Comparison of ENCODE assay signal across 19 cellular contexts in the genomic region with DNA sequence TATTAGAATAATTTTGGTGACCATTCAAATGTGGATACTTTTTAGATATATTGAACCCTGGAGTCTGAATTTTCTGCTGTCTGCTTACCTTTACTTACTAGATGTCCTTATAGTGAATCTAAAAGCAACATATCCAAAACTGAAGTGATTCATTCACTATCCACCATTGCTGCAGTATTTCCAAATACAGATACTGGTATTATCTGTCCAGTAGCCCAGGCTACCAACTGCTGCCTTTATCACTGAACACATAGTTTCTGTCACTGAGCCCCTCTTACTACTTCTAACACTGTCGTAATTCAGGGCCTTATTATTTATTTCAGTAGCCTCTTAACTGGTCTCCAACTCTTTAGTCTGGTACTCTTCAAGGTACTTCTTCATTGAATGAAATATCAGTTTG. TPM values are rescaled to one million over a fixed set of nuclear protein-coding genes. Genes with fewer than 3 reads are reported as not detected.
DNase-seq lines count a peak whose midpoint lies in the region; ATAC-seq and TF ChIP-seq lines count a peak whose summit lies in the region.
"Had no signal": no experiment of that assay in that cellular context is flagged by ENCODE, and none has a peak within 500 bp of the region (broad histone marks: within the 10 kb centered on the region; RNA-seq: fewer than 3 reads in every experiment).

No MANE protein-coding gene starts in this region.

- H3K9me2 ChIP-seq in HCT116 (ENCODE audit: insufficient read depth): no peaks in the 10 kb centered on the region

- no peaks in the 10 kb centered on the region for H4K20me1 ChIP-seq in HCT116 (ENCODE audit: insufficient read depth)
- peaks cover 82% of the 10 kb centered on the region for H4K20me1 ChIP-seq in neural progenitor cell (ENCODE audit: low read depth)

- no peaks in the 10 kb centered on the region for H3K36me3 Mint-ChIP-seq in activated CD8-positive, alpha-beta T cell treated with anti-CD3 and anti-CD28 coated beads for 36 hours (ENCODE audit: low read depth)
- H3K36me3 Mint-ChIP-seq in activated CD8-positive, alpha-beta T cell treated with anti-CD3 and anti-CD28 coated beads, Interleukin-2, amount 10 ng/mL, durations not matched to agents 7 days and 5 days (ENCODE audit: low read depth): peaks cover 4% of the 10 kb centered on the region
- H3K36me3 Mint-ChIP-seq in naive thymus-derived CD4-positive, alpha-beta T cell: peaks cover 0 to 11% (median 0%) of the 10 kb centered on the region in 5 donors
- H3K36me3 Mint-ChIP-seq in neural progenitor cell: no peaks in the 10 kb centered on the region

- POLR2A ChIA-PET in activated CD8-positive, alpha-beta T cell treated with anti-CD3 and anti-CD28 coated beads for 36 hours (lab: Charles Lee): no interaction called here
- POLR2A ChIA-PET in activated CD8-positive, alpha-beta T cell treated with anti-CD3 and anti-CD28 coated beads, Interleukin-2, amount 10 ng/mL, durations not matched to agents 7 days and 5 days (lab: Charles Lee): no interaction called here
- POLR2A ChIA-PET in HCT116 (lab: Charles Lee): interaction anchor here (0.7 to 1.2 kb wide), 2 partner anchors 11 to 721 kb away, joined by 3 read pairs; no protein-coding TSS in a partner anchor
- POLR2A ChIA-PET in naive thymus-derived CD4-positive, alpha-beta T cell (lab: Charles Lee): no interaction called here

- H3K79me2 ChIP-seq in HCT116 (ENCODE audit: insufficient read depth, low read length) (peaks cover 96% of the 10 kb centered on the region), neural progenitor cell (ENCODE audit: low read depth) (peaks cover 92% of the 10 kb centered on the region)

- no peak for ATAC-seq in activated CD8-positive, alpha-beta T cell treated with anti-CD3 and anti-CD28 coated beads for 36 hours
- no peak for ATAC-seq in activated CD8-positive, alpha-beta T cell treated with anti-CD3 and anti-CD28 coated beads, Interleukin-2, amount 10 ng/mL, durations not matched to agents 7 days and 5 days
- peak; percentile 24 for ATAC-seq in HCT116
- no peak for ATAC-seq in naive thymus-derived CD4-positive, alpha-beta T cell
- ATAC-seq: gastroesophageal sphincter had no signal

- TF ChIP-seq POLR2A in HCT116 (IDR thresholded peaks at IDR 0.05; ENCODE audit: borderline replicate concordance, extremely low read depth, insufficient read depth, insufficient read length): no peak
- TF ChIP-seq POLR2A in adrenal gland (IDR thresholded peaks at IDR 0.05): no peak

- H3K27me3 Mint-ChIP-seq in activated CD8-positive, alpha-beta T cell treated with anti-CD3 and anti-CD28 coated beads for 36 hours: no peaks in the 10 kb centered on the region
- no peaks in the 10 kb centered on the region for H3K27me3 Mint-ChIP-seq in activated CD8-positive, alpha-beta T cell treated with anti-CD3 and anti-CD28 coated beads, Interleukin-2, amount 10 ng/mL, durations not matched to agents 7 days and 5 days (ENCODE audit: low read depth)
- H3K27me3 Mint-ChIP-seq in naive thymus-derived CD4-positive, alpha-beta T cell: no peaks in the 10 kb centered on the region
- no peaks in the 10 kb centered on the region for H3K27me3 Mint-ChIP-seq in neural progenitor cell (ENCODE audit: insufficient read depth, low read depth)
- H3K27me3 Mint-ChIP-seq: brain had no signal

- H3K9ac ChIP-seq in HCT116 (ENCODE audit: low read length): peak overlapping the region; percentile 40
- no peak overlapping the region for H3K9ac ChIP-seq in neural progenitor cell

- H3K9me3 ChIP-seq in HCT116 (ENCODE audit: control insufficient read depth in 1 of 2, insufficient read depth in 1 of 2, low read depth in 1 of 2, low read length in 2 of 2): no peaks in the 10 kb centered on the region
- no peaks in the 10 kb centered on the region for H3K9me3 ChIP-seq in adrenal gland (replicated peaks in 1 of 3)
- no peaks in the 10 kb centered on the region for H3K9me3 ChIP-seq in naive thymus-derived CD4-positive, alpha-beta T cell (ENCODE audit: control insufficient read depth in 2 of 3, low read length in 3 of 3)
- H3K9me3 ChIP-seq in neural progenitor cell (ENCODE audit: low read depth): no peaks in the 10 kb centered on the region
- H3K9me3 ChIP-seq: gastroesophageal sphincter, tibial nerve had no signal

- H3K4me3 ChIP-seq in HCT116 (replicated peaks in 1 of 2; ENCODE audit: low read depth in 1 of 2, low read length in 2 of 2): peak overlapping the region in 1 of 2 experiments; percentile 25; a peak in 2 of 4 replicates
- no peak overlapping the region for H3K4me3 ChIP-seq in adrenal gland
- H3K4me3 ChIP-seq in naive thymus-derived CD4-positive, alpha-beta T cell (ENCODE audit: low read length): no peak overlapping the region
- no peak overlapping the region for H3K4me3 ChIP-seq in neural progenitor cell
- H3K4me3 ChIP-seq: gastroesophageal sphincter, tibial nerve had no signal

- TSS peak; percentile 88 for BruUV-seq in HCT116 (replicated peaks; lab: Mats Ljungman, UMichigan)

- H3F3A ChIP-seq in neural progenitor cell (ENCODE audit: low read depth): peaks cover 4% of the 10 kb centered on the region

- no peak for DNase-seq in activated CD8-positive, alpha-beta T cell treated with anti-CD3 and anti-CD28 coated beads for 36 hours
- DNase-seq in activated CD8-positive, alpha-beta T cell treated with anti-CD3 and anti-CD28 coated beads, Interleukin-2, amount 10 ng/mL, durations not matched to agents 7 days and 5 days: no peak
- DNase-seq in HCT116 (ENCODE audit: low read depth, low spot score): no peak
- DNase-seq in adrenal gland: no peak
- no peak for DNase-seq in naive thymus-derived CD4-positive, alpha-beta T cell
- no peak for DNase-seq in NCI-H345 treated with DMSO at 0.1 percent for 48 hours (lab: John Stamatoyannopoulos, UW; ENCODE audit: unreplicated experiment)
- DNase-seq in neural progenitor cell (ENCODE audit: low spot score): no peak
- no peak for DNase-seq in cerebellar nuclear complex (lab: John Stamatoyannopoulos, UW)
- DNase-seq: activated effector memory CD4-positive, alpha-beta T cell treated with Interleukin-2 at 50 U/mL for 16 hours; midbrain; NCI-H1436 treated with DMSO at 0.1 percent for 48 hours; NCI-H345; NK-92 treated with Interleukin-12 subunit alpha and Interleukin-12 subunit beta, amount 100 ng/mL, for 24 hours; retina; WERI-Rb-1 had no signal

- H3K36me3 ChIP-seq in HCT116 (ENCODE audit: control insufficient read depth in 1 of 2, insufficient read depth in 2 of 2, low read length in 2 of 2) (no peaks in the 10 kb centered on the region), adrenal gland (replicated peaks in 1 of 2) (no peaks in the 10 kb centered on the region), neural progenitor cell (no peaks in the 10 kb centered on the region)
- no peaks in the 10 kb centered on the region for H3K36me3 ChIP-seq in naive thymus-derived CD4-positive, alpha-beta T cell (ENCODE audit: control insufficient read depth in 2 of 3, insufficient read depth in 3 of 3, low read length in 3 of 3)
- H3K36me3 ChIP-seq: gastroesophageal sphincter, tibial nerve, WERI-Rb-1 had no signal

- RAD21 ChIA-PET in HCT116 (lab: Charles Lee; ENCODE audit: low non-redundant PET in 1 of 2, low total read pairs in 2 of 2, uncharacterized antibody in 2 of 2, unreplicated experiment in 2 of 2): interaction anchor here (0.5 kb wide), 2 partner anchors 50 to 355 kb away, joined by 3 read pairs; no protein-coding TSS in a partner anchor

- 87 to 97% (median 93%) methylated on average over 1 of the region's 1 CpG for WGBS in adrenal gland, 4 donors

- CTCF ChIA-PET in activated CD8-positive, alpha-beta T cell treated with anti-CD3 and anti-CD28 coated beads for 36 hours (lab: Charles Lee): no interaction called here
- CTCF ChIA-PET in activated CD8-positive, alpha-beta T cell treated with anti-CD3 and anti-CD28 coated beads, Interleukin-2, amount 10 ng/mL, durations not matched to agents 7 days and 5 days (lab: Charles Lee): no interaction called here
- CTCF ChIA-PET in HCT116 (lab: Charles Lee): no interaction called here
- CTCF ChIA-PET in naive thymus-derived CD4-positive, alpha-beta T cell (lab: Charles Lee): no interaction called here

- peaks cover 62% of the 10 kb centered on the region for H3K4me1 Mint-ChIP-seq in activated CD8-positive, alpha-beta T cell treated with anti-CD3 and anti-CD28 coated beads for 36 hours (ENCODE audit: low read depth)
- H3K4me1 Mint-ChIP-seq in activated CD8-positive, alpha-beta T cell treated with anti-CD3 and anti-CD28 coated beads, Interleukin-2, amount 10 ng/mL, durations not matched to agents 7 days and 5 days (ENCODE audit: low read depth): peaks cover 26% of the 10 kb centered on the region
- H3K4me1 Mint-ChIP-seq in naive thymus-derived CD4-positive, alpha-beta T cell: peaks cover 46 to 90% (median 85%) of the 10 kb centered on the region in 7 donors
- H3K4me1 Mint-ChIP-seq in neural progenitor cell: peaks cover 11% of the 10 kb centered on the region

- H2AFZ ChIP-seq in HCT116 (ENCODE audit: low read depth, low read length, poor library complexity, severe bottlenecking) (no peak overlapping the region), neural progenitor cell (replicated peaks) (no peak overlapping the region)

- H3K4me1 ChIP-seq in HCT116 (ENCODE audit: control insufficient read depth in 1 of 2, insufficient read depth in 2 of 2, low read length in 2 of 2) (peaks cover 49 to 66% of the 10 kb centered on the region in 2 experiments), adrenal gland (replicated peaks in 1 of 2) (peaks cover 21 to 53% of the 10 kb centered on the region in 2 donors), neural progenitor cell (peaks cover 9% of the 10 kb centered on the region)
- peaks cover 8 to 20% of the 10 kb centered on the region in 2 donors for H3K4me1 ChIP-seq in naive thymus-derived CD4-positive, alpha-beta T cell (ENCODE audit: control insufficient read depth in 2 of 2, insufficient read depth in 2 of 2, low read length in 2 of 2)

- H3K27me3 ChIP-seq in HCT116 (ENCODE audit: insufficient read depth, low read length) (no peaks in the 10 kb centered on the region), adrenal gland (no peaks in the 10 kb centered on the region), neural progenitor cell (no peaks in the 10 kb centered on the region)
- no peaks in the 10 kb centered on the region for H3K27me3 ChIP-seq in naive thymus-derived CD4-positive, alpha-beta T cell (ENCODE audit: control insufficient read depth in 2 of 2, insufficient read depth in 2 of 2, low read length in 2 of 2)
- H3K27me3 ChIP-seq: gastroesophageal sphincter, tibial nerve had no signal

- H3K9me3 Mint-ChIP-seq in activated CD8-positive, alpha-beta T cell treated with anti-CD3 and anti-CD28 coated beads for 36 hours: peaks cover 3% of the 10 kb centered on the region
- H3K9me3 Mint-ChIP-seq in activated CD8-positive, alpha-beta T cell treated with anti-CD3 and anti-CD28 coated beads, Interleukin-2, amount 10 ng/mL, durations not matched to agents 7 days and 5 days (ENCODE audit: insufficient read depth): no peaks in the 10 kb centered on the region
- peaks cover 0 to 3% (median 0%) of the 10 kb centered on the region in 11 donors for H3K9me3 Mint-ChIP-seq in naive thymus-derived CD4-positive, alpha-beta T cell
- no peaks in the 10 kb centered on the region for H3K9me3 Mint-ChIP-seq in neural progenitor cell

- peak overlapping the region; percentile 77; the same call in 1 of the 2 replicates for H3K27ac ChIP-seq in HCT116 (ENCODE audit: low read depth, low read length)
- H3K27ac ChIP-seq in adrenal gland: peak overlapping the region in 3 of 5 donors; percentile 21 to 44 (median 41)
- H3K27ac ChIP-seq in naive thymus-derived CD4-positive, alpha-beta T cell (ENCODE audit: low read depth, low read length): no peak overlapping the region
- no peak overlapping the region for H3K27ac ChIP-seq in neural progenitor cell
- H3K27ac ChIP-seq: C4-2B, gastroesophageal sphincter, WERI-Rb-1 had no signal

- H3K4me2 ChIP-seq in HCT116 (ENCODE audit: low read length) (peak overlapping the region; percentile 69), neural progenitor cell (no peak overlapping the region)

- H3K4me3 Mint-ChIP-seq in activated CD8-positive, alpha-beta T cell treated with anti-CD3 and anti-CD28 coated beads for 36 hours: no peak overlapping the region
- no peak overlapping the region for H3K4me3 Mint-ChIP-seq in activated CD8-positive, alpha-beta T cell treated with anti-CD3 and anti-CD28 coated beads, Interleukin-2, amount 10 ng/mL, durations not matched to agents 7 days and 5 days
- H3K4me3 Mint-ChIP-seq in naive thymus-derived CD4-positive, alpha-beta T cell: peak overlapping the region in 7 of 10 donors; percentile 2 to 80 (median 63)
- H3K4me3 Mint-ChIP-seq in neural progenitor cell: no peak overlapping the region
- H3K4me3 Mint-ChIP-seq: brain had no signal

- TF ChIP-seq RAD21 in HCT116 (IDR thresholded peaks at IDR 0.05; ENCODE audit: low read depth): no peak

- intact Hi-C loops in activated CD8-positive, alpha-beta T cell treated with anti-CD3 and anti-CD28 coated beads for 36 hours (cut with micrococcal nuclease): no loop called here
- intact Hi-C loops in HCT116 (cut with micrococcal nuclease) (loop anchor here (1.0 to 2.0 kb wide), 2 partner anchors 48 to 208 kb away; partner anchors contain the start of genes ARF4 and SLMAP), adrenal gland (cut with DNase I) (loop anchor here in 1 of 2 donors (5.0 kb wide), 1 partner anchor 33 kb away; no protein-coding TSS in a partner anchor)
- intact Hi-C loops in naive thymus-derived CD4-positive, alpha-beta T cell (cut with micrococcal nuclease): loop anchor here in 1 of 2 donors (2.0 kb wide), 1 partner anchor 112 kb away; the partner anchor contains the start of gene DENND6A

- no peak for TF ChIP-seq CTCF in activated CD8-positive, alpha-beta T cell treated with anti-CD3 and anti-CD28 coated beads for 36 hours (IDR thresholded peaks at IDR 0.05)
- TF ChIP-seq CTCF in HCT116 (IDR thresholded peaks at IDR 0.05 in 2 of 3, conservative IDR thresholded peaks at IDR 0.05 in 1 of 3; ENCODE audit: borderline replicate concordance in 1 of 3, insufficient read depth in 1 of 3, low read depth in 2 of 3, low read length in 2 of 3) (no peak), adrenal gland (IDR thresholded peaks at IDR 0.05) (no peak), neural progenitor cell (IDR thresholded peaks at IDR 0.05) (no peak)

- H3K27ac Mint-ChIP-seq in activated CD8-positive, alpha-beta T cell treated with anti-CD3 and anti-CD28 coated beads for 36 hours: peak overlapping the region; percentile 75
- H3K27ac Mint-ChIP-seq in activated CD8-positive, alpha-beta T cell treated with anti-CD3 and anti-CD28 coated beads, Interleukin-2, amount 10 ng/mL, durations not matched to agents 7 days and 5 days: no peak overlapping the region
- peak overlapping the region in 7 of 9 donors; percentile 7 to 94 (median 78) for H3K27ac Mint-ChIP-seq in naive thymus-derived CD4-positive, alpha-beta T cell
- no peak overlapping the region for H3K27ac Mint-ChIP-seq in neural progenitor cell

RNA-seq across cellular contexts. Expression of gene SLMAP, which starts 49.2 kb away (rescaled TPM):
- 10 to 100 TPM; 45.8 to 47.3 TPM for total RNA-seq in activated CD8-positive, alpha-beta T cell treated with anti-CD3 and anti-CD28 coated beads for 36 hours
- total RNA-seq in activated CD8-positive, alpha-beta T cell treated with anti-CD3 and anti-CD28 coated beads, Interleukin-2, amount 10 ng/mL, durations not matched to agents 7 days and 5 days: 10 to 100 TPM; 63.0 to 65.1 TPM
- total RNA-seq in HCT116 (2021; ENCODE audit: unreplicated experiment) (81.0 TPM), adrenal gland (100 to 1,000 TPM in 5 of 8 donors, 10 to 100 TPM in 3; 56.4 to 134 (median 105) TPM), neural progenitor cell (ENCODE audit: low replicate concordance) (36.4 and 59.4 TPM in 2 replicates)
- polyA plus RNA-seq in HCT116 (2012): 18.8 and 28.1 TPM in 2 replicates
- polyA plus RNA-seq in adrenal gland: 10 to 100 TPM; 18.9 to 68.6 (median 23.0) TPM
- 10 to 100 TPM; 54.6 to 77.1 (median 66.6) TPM for total RNA-seq in naive thymus-derived CD4-positive, alpha-beta T cell
- polyA plus RNA-seq in naive thymus-derived CD4-positive, alpha-beta T cell: 10 to 100 TPM; 20.2 to 30.8 TPM

Comparison
In these comparisons a context has a peak if more than half of its experiments do, and no peak if none do; other contexts are left out.
1. H3K27ac Mint-ChIP-seq: peak in activated CD8-positive, alpha-beta T cell treated with anti-CD3 and anti-CD28 coated beads for 36 hours (single experiment) and naive thymus-derived CD4-positive, alpha-beta T cell (7 of 9); none in activated CD8-positive, alpha-beta T cell treated with anti-CD3 and anti-CD28 coated beads, Interleukin-2, amount 10 ng/mL, durations not matched to agents 7 days and 5 days (single experiment) and neural progenitor cell (single experiment).
2. H3K4me3 Mint-ChIP-seq: peak in naive thymus-derived CD4-positive, alpha-beta T cell (7 of 10); none in activated CD8-positive, alpha-beta T cell treated with anti-CD3 and anti-CD28 coated beads for 36 hours (single experiment), activated CD8-positive, alpha-beta T cell treated with anti-CD3 and anti-CD28 coated beads, Interleukin-2, amount 10 ng/mL, durations not matched to agents 7 days and 5 days (single experiment) and neural progenitor cell (single experiment).
3. H3K27ac ChIP-seq: peak in HCT116 (single experiment) and adrenal gland (3 of 5); none in naive thymus-derived CD4-positive, alpha-beta T cell (single experiment) and neural progenitor cell (single experiment).